ENCODE assay signal across 8 cellular contexts in the genomic region with DNA sequence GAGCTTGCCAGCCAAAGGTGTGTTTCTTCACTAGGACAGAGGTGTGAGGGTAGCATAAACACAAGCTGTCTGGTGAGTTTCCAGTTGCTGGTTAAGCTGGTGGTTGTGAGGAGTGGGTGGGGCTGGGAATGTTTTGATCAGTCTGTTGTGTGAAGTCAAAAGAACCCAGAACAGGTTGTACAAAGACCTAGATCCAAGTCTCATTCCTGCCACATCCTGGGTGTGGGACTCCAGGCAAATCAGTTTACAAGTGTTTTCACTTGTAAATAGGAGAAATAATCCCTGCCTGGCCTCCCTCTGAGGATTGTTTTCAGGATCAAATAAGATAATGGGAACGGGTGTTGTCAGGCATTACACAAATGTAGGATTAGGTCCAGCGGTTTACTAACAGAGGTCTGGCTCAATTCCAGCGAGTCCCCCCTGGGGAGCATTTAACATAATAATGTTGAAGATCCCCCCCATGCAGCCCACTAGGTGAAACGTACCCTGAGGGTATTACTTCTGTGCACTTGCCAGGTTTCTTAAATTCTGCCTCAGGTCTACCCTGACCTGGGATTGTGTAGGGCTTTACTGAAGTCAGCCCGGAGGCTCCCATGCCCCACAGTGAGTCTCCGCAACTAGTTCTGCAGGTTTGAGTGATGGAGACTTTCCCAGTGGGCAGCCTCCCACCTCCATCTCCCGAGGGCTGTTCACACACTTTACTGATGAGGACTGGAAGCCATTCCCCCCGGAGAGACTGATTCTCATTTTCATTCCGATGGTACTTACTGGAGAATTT. TPM values are rescaled to one million over a fixed set of nuclear protein-coding genes. Genes with fewer than 3 reads are reported as not detected.
DNase-seq lines count a peak whose midpoint lies in the region; ATAC-seq and TF ChIP-seq lines count a peak whose summit lies in the region.

No MANE protein-coding gene starts in this region.

- H2AFZ ChIP-seq in GM23248: no peak overlapping the region

- ATAC-seq in activated naive CD8-positive, alpha-beta T cell treated with anti-CD3 and anti-CD28 coated beads, Interleukin-2, amount 50 U/mL, for 24 hours: no peak

- H3K27ac ChIP-seq in layer of hippocampus (ENCODE audit: low read depth, low read length) (peak overlapping the region; percentile 6), GM23248 (no peak overlapping the region)

- no peak overlapping the region for H3K4me3 ChIP-seq in GM23248

- H3K36me3 Mint-ChIP-seq in activated naive CD8-positive, alpha-beta T cell treated with anti-CD3 and anti-CD28 coated beads, Interleukin-2, amount 50 U/mL, for 24 hours (ENCODE audit: low read depth): no peaks in the 10 kb centered on the region
- H3K36me3 Mint-ChIP-seq in type B pancreatic cell: peaks cover 7% of the 10 kb centered on the region

- H3K27me3 ChIP-seq in layer of hippocampus (ENCODE audit: control insufficient read depth, insufficient read depth, low read length) (no peaks in the 10 kb centered on the region), GM23248 (replicated peaks; ENCODE audit: insufficient read depth) (0 out of 2 replicates have a peak, but pooled peaks cover 8% of the 10 kb centered on the region)

- H3K36me3 ChIP-seq in GM23248 (ENCODE audit: low read depth): no peaks in the 10 kb centered on the region

- H3K9me3 ChIP-seq in GM23248 (ENCODE audit: low read depth): no peaks in the 10 kb centered on the region

- TF ChIP-seq CTCF in type B pancreatic cell (conservative IDR thresholded peaks at IDR 0.05): no peak

- H4K20me1 ChIP-seq in GM23248 (ENCODE audit: insufficient read depth): no peaks in the 10 kb centered on the region

- DNase-seq in NCI-H345 (lab: John Stamatoyannopoulos, UW) (peak; percentile 34), NCI-H345 treated with DMSO at 0.1 percent for 48 hours (lab: John Stamatoyannopoulos, UW; ENCODE audit: unreplicated experiment) (no peak), type B pancreatic cell (ENCODE audit: extremely low spot score, unreplicated experiment) (no peak), KBM-7 (no peak), GM23248 (no peak), GDM1 (lab: John Stamatoyannopoulos, UW) (no peak)
- no peak for DNase-seq in activated naive CD8-positive, alpha-beta T cell treated with anti-CD3 and anti-CD28 coated beads, Interleukin-2, amount 50 U/mL, for 24 hours

- no peaks in the 10 kb centered on the region for H3K9me2 ChIP-seq in GM23248 (ENCODE audit: insufficient read depth)

- H3F3A ChIP-seq in GM23248 (ENCODE audit: insufficient read depth): peaks cover 25% of the 10 kb centered on the region

- H3K4me1 ChIP-seq in GM23248 (ENCODE audit: insufficient read depth): peaks cover 9% of the 10 kb centered on the region

- in situ Hi-C loops in KBM-7 (cut with MboI; ENCODE audit: low pct_unique_long_range_greater_than_20kb, low sequenced_read_pairs): no loop called here
- in situ Hi-C loops in GM23248 (cut with MboI): no loop called here

- H3K27ac Mint-ChIP-seq in activated naive CD8-positive, alpha-beta T cell treated with anti-CD3 and anti-CD28 coated beads, Interleukin-2, amount 50 U/mL, for 24 hours: peak overlapping the region; percentile 29
- peak overlapping the region; percentile 98 for H3K27ac Mint-ChIP-seq in type B pancreatic cell

- peaks cover 7% of the 10 kb centered on the region for H3K79me2 ChIP-seq in GM23248 (ENCODE audit: insufficient read depth)

- H3K4me2 ChIP-seq in GM23248 (ENCODE audit: unreplicated experiment): no peak overlapping the region

- no peaks in the 10 kb centered on the region for H3K27me3 Mint-ChIP-seq in activated naive CD8-positive, alpha-beta T cell treated with anti-CD3 and anti-CD28 coated beads, Interleukin-2, amount 50 U/mL, for 24 hours
- peaks cover 41% of the 10 kb centered on the region for H3K27me3 Mint-ChIP-seq in type B pancreatic cell

- 8 to 9% methylated on average over 9 of the region's 9 CpGs for WGBS in GM23248 (ENCODE audit: low coverage in 1 of 2, low lambda C conversion rate in 2 of 2, missing lambda C conversion rate in 2 of 2), 2 experiments

- no peak overlapping the region for H3K9ac ChIP-seq in GM23248

- peaks cover 29% of the 10 kb centered on the region for H3K4me1 Mint-ChIP-seq in activated naive CD8-positive, alpha-beta T cell treated with anti-CD3 and anti-CD28 coated beads, Interleukin-2, amount 50 U/mL, for 24 hours
- H3K4me1 Mint-ChIP-seq in type B pancreatic cell (ENCODE audit: unreplicated experiment): peaks cover 34% of the 10 kb centered on the region

- H3K9me3 Mint-ChIP-seq in activated naive CD8-positive, alpha-beta T cell treated with anti-CD3 and anti-CD28 coated beads, Interleukin-2, amount 50 U/mL, for 24 hours: no peaks in the 10 kb centered on the region
- no peaks in the 10 kb centered on the region for H3K9me3 Mint-ChIP-seq in type B pancreatic cell

- peak overlapping the region; percentile 28 for H3K4me3 Mint-ChIP-seq in activated naive CD8-positive, alpha-beta T cell treated with anti-CD3 and anti-CD28 coated beads, Interleukin-2, amount 50 U/mL, for 24 hours
- H3K4me3 Mint-ChIP-seq in type B pancreatic cell: peak overlapping the region; percentile 85

RNA-seq across cellular contexts. Expression of gene FRAT2, which starts 2.6 kb away (rescaled TPM):
- total RNA-seq in type B pancreatic cell (ENCODE audit: low replicate concordance): 23.1 and 36.4 TPM in 2 replicates
- total RNA-seq in GM23248 (2014; rRNA removed; shearing (Covaris generic)): 10.3 and 16.3 TPM in 2 replicates
- 1.6 and 2.8 TPM in 2 replicates for polyA plus RNA-seq in GM23248 (2016; fragmentation: Nextera tagmentation; extraction: Ambion mirVana)

RNA-seq across cellular contexts. Expression of gene FRAT1, which starts 18.1 kb away (rescaled TPM):
- total RNA-seq in type B pancreatic cell (ENCODE audit: low replicate concordance): 4.7 and 6.1 TPM in 2 replicates
- 1.6 and 1.8 TPM in 2 replicates for total RNA-seq in GM23248 (2014; rRNA removed; shearing (Covaris generic))
- polyA plus RNA-seq in GM23248 (2016; fragmentation: Nextera tagmentation; extraction: Ambion mirVana): 0.44 and 0.75 TPM in 2 replicates

RNA-seq across cellular contexts. Expression of gene ARHGAP19, which starts 44.7 kb away (rescaled TPM):
- total RNA-seq in type B pancreatic cell (ENCODE audit: low replicate concordance): 7.3 and 19.8 TPM in 2 replicates
- total RNA-seq in GM23248 (2014; rRNA removed; shearing (Covaris generic)): 5.0 and 5.1 TPM in 2 replicates
- polyA plus RNA-seq in GM23248 (2016; fragmentation: Nextera tagmentation; extraction: Ambion mirVana): 1.9 and 2.2 TPM in 2 replicates
